In genomic region chr12:124306686-124307555, GRCh38 we compare ENCODE assay signal across 31 cellular contexts. TPM values are rescaled to one million over a fixed set of nuclear protein-coding genes. Genes with fewer than 3 reads are reported as not detected.
"Had no signal": no experiment of that assay in that cellular context is flagged by ENCODE, and none has a peak within 500 bp of the region (broad histone marks: within the 10 kb centered on the region; RNA-seq: fewer than 3 reads in every experiment).

No MANE protein-coding gene starts in this region.

- H2AFZ ChIP-seq: PC-9 had no signal

- H3K9me3 ChIP-seq: ascending aorta had no signal

- H3K27me3 ChIP-seq: ascending aorta, cardiac muscle cell had no signal

- H3K4me2 ChIP-seq: KMS-11, PC-9 had no signal

- H3K4me1 ChIP-seq: ascending aorta had no signal

- H3K36me3 ChIP-seq: ascending aorta, cardiac muscle cell had no signal

- FAIRE-seq: RCC 7860 had no signal

- DNase-seq: activated CD4-positive, alpha-beta T cell treated with anti-CD3 and anti-CD28 coated beads for 1 hour; activated CD4-positive, alpha-beta T cell treated with anti-CD3 and anti-CD28 coated beads for 48 hours; activated CD4-positive, CD25-positive, alpha-beta regulatory T cell; activated CD8-positive, alpha-beta T cell treated with anti-CD3 and anti-CD28 coated beads for 36 hours; activated gamma-delta T cell; activated naive CD4-positive, alpha-beta T cell treated with Interleukin-2 at 50 U/mL for 16 hours; activated naive CD8-positive, alpha-beta T cell treated with anti-CD3 and anti-CD28 coated beads, Interleukin-2, amount 10 ng/mL, durations not matched to agents 7 days and 5 days; activated T-cell treated with anti-CD3 and anti-CD28 coated beads, Interleukin-2, amount 50 U/mL, for 24 hours; amygdala; MM.1S; MV-4-11; NCI-H1092; NCI-H1436 treated with DMSO at 0.1 percent for 48 hours; NCI-H187 treated with DMSO at 0.1 percent for 48 hours; NCI-H2081; NCI-H2171 treated with DMSO at 0.1 percent for 48 hours; NCI-H2227 treated with DMSO at 0.1 percent for 48 hours; NCI-H446; NCI-H524; PC-9; SW 1271; T-helper 1 cell; T-helper 2 cell; T-helper 9 cell had no signal

- H3K27ac ChIP-seq: ascending aorta, cardiac muscle cell, KMS-11, PC-9, RWPE1, VCaP had no signal

- H3K9ac ChIP-seq: KMS-11 had no signal

- H3K4me3 ChIP-seq: ascending aorta, cardiac muscle cell, PC-9 had no signal

RNA-seq across cellular contexts. Expression of gene RFLNA, which starts 12.0 kb away (rescaled TPM):
- total RNA-seq: activated CD8-positive, alpha-beta T cell treated with anti-CD3 and anti-CD28 coated beads for 36 hours; activated naive CD8-positive, alpha-beta T cell treated with anti-CD3 and anti-CD28 coated beads, Interleukin-2, amount 10 ng/mL, durations not matched to agents 7 days and 5 days; activated T-helper 2 cell treated with anti-CD3 and anti-CD28 coated beads, Interferon-gamma antibody, Interleukin-2, Interleukin-4, amounts not matched to agents 10 μg/mL and 5 μg/mL and 100 μg/mL, durations not matched to agents 14 hours and 24 hours and 36 hours; ascending aorta; PC-9 had no signal
